ENCODE assay signal across 8 cellular contexts in genomic region chr11:63670077-63670737, GRCh38. TPM values are rescaled to one million over a fixed set of nuclear protein-coding genes. Genes with fewer than 3 reads are reported as not detected.
DNase-seq lines count a peak whose midpoint lies in the region; ATAC-seq and TF ChIP-seq lines count a peak whose summit lies in the region.

No MANE protein-coding gene starts in this region.

- peak overlapping the region; percentile 77 to 90 (median 80) for H3K4me3 Mint-ChIP-seq in brain

- no peak overlapping the region for H2BK120ac ChIP-seq in mesendoderm (ENCODE audit: low read depth, low read length)

- no peak for ATAC-seq in DND-41 (ENCODE audit: insufficient read depth, low read depth)
- ATAC-seq in HG03025 (IDR thresholded peaks at IDR 0.05; ENCODE audit: low FRiP score, unreplicated experiment) = no peak

- H3K79me2 ChIP-seq in DND-41 (ENCODE audit: insufficient read depth, low read length) = peaks cover 63% of the 10 kb centered on the region
- peaks cover 4% of the 10 kb centered on the region for H3K79me2 ChIP-seq in mesendoderm (ENCODE audit: control insufficient read depth, insufficient read depth, low read length)

- DNase-seq in DND-41 (no peak), LNCaP clone FGC (ENCODE audit: low read depth) (no peak), mesendoderm (no peak), AG20443 (ENCODE audit: low spot score) (no peak)
- no peak for DNase-seq in activated CD4-positive, CD25-positive, alpha-beta regulatory T cell (lab: John Stamatoyannopoulos, UW)
- no peak for DNase-seq in activated CD4-positive, alpha-beta T cell treated with anti-CD3 and anti-CD28 coated beads, Interleukin-2, amount 50 U/mL, for 1 hour

- no peak overlapping the region for H3K18ac ChIP-seq in mesendoderm (ENCODE audit: low read length)

- H3K36me3 ChIP-seq in DND-41 (ENCODE audit: insufficient read depth, low read length) (peaks cover 24% of the 10 kb centered on the region), mesendoderm (ENCODE audit: control insufficient read depth, insufficient read depth, low read length) (no peaks in the 10 kb centered on the region)

- H2BK15ac ChIP-seq in mesendoderm (replicated peaks; ENCODE audit: low read depth) = no peak overlapping the region

- H3K4me2 ChIP-seq in DND-41 (ENCODE audit: insufficient read depth, low read length) = peak overlapping the region; percentile 73
- H3K4me2 ChIP-seq in mesendoderm (ENCODE audit: low read length) = peak overlapping the region; percentile 72

- H3K4me1 ChIP-seq in DND-41 (ENCODE audit: insufficient read depth, low read length) = peaks cover 41% of the 10 kb centered on the region
- H3K4me1 ChIP-seq in mesendoderm (ENCODE audit: control insufficient read depth, low read depth, low read length) = no peaks in the 10 kb centered on the region

- no peak for TF ChIP-seq CTCF in DND-41 (IDR thresholded peaks at IDR 0.05; ENCODE audit: borderline replicate concordance, extremely low read depth, low read length, poor library complexity, severe bottlenecking)
- no peak for TF ChIP-seq CTCF in LNCaP clone FGC (IDR thresholded peaks at IDR 0.05; ENCODE audit: control insufficient read depth, extremely low read depth, insufficient read depth)
- TF ChIP-seq CTCF in brain (conservative IDR thresholded peaks at IDR 0.05) = no peak

- H3K27me3 Mint-ChIP-seq in brain = peaks cover 8% of the 10 kb centered on the region

- no peaks in the 10 kb centered on the region for H3K9me3 ChIP-seq in DND-41 (ENCODE audit: insufficient read depth, low read length, severe bottlenecking)

- H3K79me1 ChIP-seq in mesendoderm (ENCODE audit: low read length) = peaks cover 2% of the 10 kb centered on the region

- H3K9ac ChIP-seq in DND-41 (ENCODE audit: low read depth, low read length) (peak overlapping the region; percentile 87), mesendoderm (ENCODE audit: low read length) (peak overlapping the region; percentile 79)

- H3K27ac ChIP-seq in DND-41 (ENCODE audit: low read length) = peak overlapping the region; percentile 87
- H3K27ac ChIP-seq in mesendoderm (ENCODE audit: low read depth, low read length) = no peak overlapping the region

- no peak overlapping the region for H3K23ac ChIP-seq in mesendoderm (ENCODE audit: low read length)

- H3K27ac Mint-ChIP-seq in brain = peak overlapping the region; percentile 4 to 92 (median 63)

- H3K4ac ChIP-seq in mesendoderm (ENCODE audit: low read depth, low read length) = no peak overlapping the region

- no peak overlapping the region for H2BK5ac ChIP-seq in mesendoderm (ENCODE audit: low read length)

- no peaks in the 10 kb centered on the region for H3K27me3 ChIP-seq in DND-41 (ENCODE audit: insufficient read depth, low read length, poor library complexity)
- H3K27me3 ChIP-seq in mesendoderm (ENCODE audit: insufficient read depth, low read length, poor library complexity) = no peaks in the 10 kb centered on the region

- H3K4me3 ChIP-seq in DND-41 (ENCODE audit: low read depth in 1 of 2, low read length in 2 of 2) (peak overlapping the region; percentile 37 to 61; a peak in 3 of 4 replicates), LNCaP clone FGC (ENCODE audit: low read depth, low read length) (peak overlapping the region; percentile 61), mesendoderm (ENCODE audit: low read length) (peak overlapping the region; percentile 41)

- H4K8ac ChIP-seq in mesendoderm (ENCODE audit: low read depth, low read length) = no peak overlapping the region

- H2AFZ ChIP-seq in DND-41 (ENCODE audit: low read depth, low read length) = peak overlapping the region; percentile 87

- no peak overlapping the region for H4K5ac ChIP-seq in mesendoderm (ENCODE audit: low read length)

- H3K9me3 Mint-ChIP-seq in brain = peaks cover 0 to 8% (median 2%) of the 10 kb centered on the region in 5 experiments

- peaks cover 38% of the 10 kb centered on the region for H3K4me1 Mint-ChIP-seq in brain

- peak overlapping the region; percentile 91 for H3K56ac ChIP-seq in mesendoderm (ENCODE audit: low read length)

- peaks cover 7% of the 10 kb centered on the region for H3K36me3 Mint-ChIP-seq in brain

- H4K20me1 ChIP-seq in DND-41 (ENCODE audit: insufficient read depth, low read length) = peaks cover 40% of the 10 kb centered on the region; the same call in 1 of the 2 replicates

- no CpG with 5 or more reads among the region's 16 CpGs for WGBS in mesendoderm (ENCODE audit: extremely low coverage, insufficient coverage, low lambda C conversion rate)

- no peak overlapping the region for H2AK5ac ChIP-seq in mesendoderm (ENCODE audit: low read length)

RNA-seq across cellular contexts. Expression of gene ATL3, which starts 1.0 kb away (rescaled TPM):
- 10.8 TPM for polyA plus RNA-seq in brain (ENCODE audit: insufficient read depth, low read depth, low replicate concordance)
- 10.2 TPM for polyA plus RNA-seq in mesendoderm (2013, experiment 1 of 2)
- polyA plus RNA-seq in mesendoderm (2013, experiment 2 of 2) = 9.7 TPM

RNA-seq across cellular contexts. Expression of gene RTN3, which starts 11.1 kb away (rescaled TPM):
- polyA plus RNA-seq in brain (ENCODE audit: insufficient read depth, low read depth, low replicate concordance) = 666 TPM
- polyA plus RNA-seq in mesendoderm (2013, experiment 1 of 2) = 117 TPM
- polyA plus RNA-seq in mesendoderm (2013, experiment 2 of 2) = 119 TPM

RNA-seq across cellular contexts. Expression of gene PLAAT3, which starts 56.0 kb away (rescaled TPM):
- 122 TPM for polyA plus RNA-seq in brain (ENCODE audit: insufficient read depth, low read depth, low replicate concordance)
- polyA plus RNA-seq in mesendoderm (2013, experiment 1 of 2) = 38.8 TPM
- 37.6 TPM for polyA plus RNA-seq in mesendoderm (2013, experiment 2 of 2)
